ENCODE assay signal across 1 cellular context in the genomic region with DNA sequence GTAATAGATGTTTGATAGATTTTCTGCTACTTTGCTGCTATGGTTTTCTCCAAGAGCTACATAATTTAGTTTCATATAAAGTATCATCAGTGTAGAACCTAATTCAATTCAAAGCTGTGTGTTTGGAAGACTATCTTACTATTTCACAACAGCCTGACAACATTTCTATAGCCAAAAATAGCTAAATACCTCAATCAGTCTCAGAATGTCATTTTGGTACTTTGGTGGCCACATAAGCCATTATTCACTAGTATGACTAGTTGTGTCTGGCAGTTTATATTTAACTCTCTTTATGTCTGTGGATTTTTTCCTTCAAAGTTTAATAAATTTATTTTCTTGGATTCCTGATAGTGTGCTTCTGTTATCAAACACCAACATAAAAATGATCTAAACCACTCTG.
TF ChIP-seq lines count a peak whose summit lies in the region.

No MANE protein-coding gene starts in this region.

TF ChIP-seq in GM12878, 131 proteins besides CTCF, POLR2A, EP300 and RAD21 (continued from another document):
- TF ChIP-seq, protein P1, sequence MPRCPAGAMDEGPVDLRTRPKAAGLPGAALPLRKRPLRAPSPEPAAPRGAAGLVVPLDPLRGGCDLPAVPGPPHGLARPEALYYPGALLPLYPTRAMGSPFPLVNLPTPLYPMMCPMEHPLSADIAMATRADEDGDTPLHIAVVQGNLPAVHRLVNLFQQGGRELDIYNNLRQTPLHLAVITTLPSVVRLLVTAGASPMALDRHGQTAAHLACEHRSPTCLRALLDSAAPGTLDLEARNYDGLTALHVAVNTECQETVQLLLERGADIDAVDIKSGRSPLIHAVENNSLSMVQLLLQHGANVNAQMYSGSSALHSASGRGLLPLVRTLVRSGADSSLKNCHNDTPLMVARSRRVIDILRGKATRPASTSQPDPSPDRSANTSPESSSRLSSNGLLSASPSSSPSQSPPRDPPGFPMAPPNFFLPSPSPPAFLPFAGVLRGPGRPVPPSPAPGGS (IDR thresholded peaks at IDR 0.05; ENCODE audit: borderline replicate concordance, insufficient read depth, low read depth, low read length, poor library complexity, severe bottlenecking): no peak
- no peak for TF ChIP-seq RAD51 (IDR thresholded peaks at IDR 0.05)
- peak; percentile 47; the same call in 1 of the 2 replicates for TF ChIP-seq NFIC (IDR thresholded peaks at IDR 0.05; ENCODE audit: low read depth, low read length)
- no peak for TF ChIP-seq HCFC1 (IDR thresholded peaks at IDR 0.05; ENCODE audit: low read length)
- no peak for TF ChIP-seq SMC3 (IDR thresholded peaks at IDR 0.05; ENCODE audit: borderline replicate concordance, low read length)
